Comparison of ENCODE assay signal across 9 cellular contexts in the genomic region with DNA sequence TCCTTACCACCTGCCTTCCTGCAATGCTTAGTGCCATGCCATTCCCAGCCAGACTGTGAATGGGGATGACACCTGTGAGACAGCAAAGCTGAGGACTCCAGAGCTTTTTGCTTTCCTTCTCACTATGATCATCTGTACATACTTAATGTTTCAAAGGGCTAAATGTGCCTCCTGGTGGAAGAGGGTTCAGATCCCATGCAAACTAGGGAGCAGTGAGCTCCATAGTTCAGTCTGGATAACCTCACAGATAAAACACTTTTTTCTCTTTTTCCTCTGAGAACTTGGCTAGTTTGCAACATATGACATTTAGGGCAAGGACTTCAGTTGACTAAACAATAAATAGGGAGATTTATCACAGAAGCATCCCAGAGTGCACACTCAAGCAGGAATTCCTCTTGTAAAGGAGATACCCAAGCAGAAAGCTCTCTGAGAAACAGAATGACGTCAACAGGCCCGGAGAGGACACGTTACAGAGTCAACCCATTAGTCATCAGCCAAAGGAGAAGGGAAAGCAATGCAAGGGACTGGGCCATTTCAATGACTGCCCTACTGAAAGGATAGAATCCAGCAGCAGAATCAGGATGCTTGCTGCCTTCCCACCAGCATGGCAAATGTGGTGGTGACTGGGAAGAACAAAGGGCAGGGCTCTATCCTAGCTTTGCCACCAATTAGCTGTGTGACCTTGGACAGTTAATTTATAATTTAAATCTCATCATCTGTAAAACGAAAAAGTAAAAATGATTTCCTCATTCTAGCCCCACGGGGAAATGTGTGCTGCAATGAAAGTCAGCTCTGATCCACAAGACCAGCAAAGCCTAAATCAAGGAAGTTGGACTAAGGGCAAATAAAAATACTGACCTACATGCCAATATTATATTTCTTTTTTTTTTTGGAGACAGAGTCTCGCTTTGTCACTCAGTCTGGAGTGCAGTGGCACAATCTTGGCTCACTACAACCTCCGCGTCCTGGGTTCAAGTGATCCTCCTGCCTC.
DNase-seq lines count a peak whose midpoint lies in the region; ATAC-seq, FAIRE-seq and TF ChIP-seq lines count a peak whose summit lies in the region.
"Had no signal": no experiment of that assay in that cellular context is flagged by ENCODE, and none has a peak within 500 bp of the region (broad histone marks: within the 10 kb centered on the region; RNA-seq: fewer than 3 reads in every experiment).

No MANE protein-coding gene starts in this region.

- peaks cover 0 to 1% (median 0%) of the 10 kb centered on the region in 7 donors for H3K9me3 Mint-ChIP-seq in CD14-positive monocyte

- peaks cover 27% of the 10 kb centered on the region for H3K4me1 Mint-ChIP-seq in CD14-positive monocyte

- no peak for FAIRE-seq in pancreas (lab: Jason Lieb, UNC)

- H3K9me3 ChIP-seq in RWPE2 (ENCODE audit: severe bottlenecking), result no peaks in the 10 kb centered on the region
- H3K9me3 ChIP-seq in pancreas, result no peaks in the 10 kb centered on the region
- H3K9me3 ChIP-seq in suprapubic skin, result no peaks in the 10 kb centered on the region

- peak overlapping the region; percentile 51 to 63 for H3K4me3 Mint-ChIP-seq in CD14-positive monocyte

- 78 to 83% methylated on average over 8 of the region's 8 CpGs for WGBS in pancreas, 2 donors
- 82% methylated on average over 8 of the region's 8 CpGs for WGBS in suprapubic skin

- intact Hi-C loops in CD14-positive monocyte (cut with micrococcal nuclease) (no loop called here), pancreas (cut with DNase I) (no loop called here)

- no peak overlapping the region for H3K27ac ChIP-seq in RWPE2 (ENCODE audit: poor library complexity, severe bottlenecking)
- H3K27ac ChIP-seq in pancreas, result peak overlapping the region in 1 of 4 donors; percentile 50
- no peak overlapping the region for H3K27ac ChIP-seq in suprapubic skin

- H3K4me1 ChIP-seq in RWPE2 (ENCODE audit: insufficient read depth, poor library complexity, severe bottlenecking) (peaks cover 11% of the 10 kb centered on the region), pancreas (no peaks in the 10 kb centered on the region), suprapubic skin (no peaks in the 10 kb centered on the region)

- H3K27me3 ChIP-seq in RWPE2 (ENCODE audit: insufficient read depth, poor library complexity, severe bottlenecking) (no peaks in the 10 kb centered on the region), pancreas (no peaks in the 10 kb centered on the region), suprapubic skin (no peaks in the 10 kb centered on the region)

- H3K36me3 ChIP-seq in RWPE2 (ENCODE audit: low read depth) (peaks cover 51% of the 10 kb centered on the region), pancreas (peaks cover 0 to 19% (median 6%) of the 10 kb centered on the region in 3 donors), suprapubic skin (peaks cover 64% of the 10 kb centered on the region)

- no peak for TF ChIP-seq CTCF in CD14-positive monocyte (IDR thresholded peaks at IDR 0.05)
- no peak for TF ChIP-seq CTCF in RWPE2 (IDR thresholded peaks at IDR 0.05; ENCODE audit: poor library complexity, severe bottlenecking)
- peak; percentile 19 for TF ChIP-seq CTCF in fibroblast of the aortic adventitia (IDR thresholded peaks at IDR 0.05; ENCODE audit: insufficient read depth, low read length)
- TF ChIP-seq CTCF in pancreas (IDR thresholded peaks at IDR 0.05), result no peak
- no peak for TF ChIP-seq CTCF in suprapubic skin (IDR thresholded peaks at IDR 0.05)

- H3K4me3 ChIP-seq in RWPE2 (ENCODE audit: severe bottlenecking), result no peak overlapping the region
- no peak overlapping the region for H3K4me3 ChIP-seq in fibroblast of the aortic adventitia (ENCODE audit: low read depth, low read length)
- no peak overlapping the region for H3K4me3 ChIP-seq in pancreas
- no peak overlapping the region for H3K4me3 ChIP-seq in suprapubic skin

- DNase-seq in CD14-positive monocyte (ENCODE audit: low spot score) (peak; percentile 87), RWPE2 (ENCODE audit: low spot score) (no peak), fibroblast of the aortic adventitia (ENCODE audit: low read depth) (peak; percentile 92), pancreas (no peak), DMS79 (lab: John Stamatoyannopoulos, UW) (no peak), suprapubic skin (ENCODE audit: low spot score in 2 of 2) (no peak)
- DNase-seq: SHP77 had no signal

- TF ChIP-seq EP300 in suprapubic skin (IDR thresholded peaks at IDR 0.05), result no peak

- no peak for TF ChIP-seq POLR2A in suprapubic skin (IDR thresholded peaks at IDR 0.05)

- H3K36me3 Mint-ChIP-seq in CD14-positive monocyte, result peaks cover 65 to 79% of the 10 kb centered on the region in 2 donors

- H3K27ac Mint-ChIP-seq in CD14-positive monocyte, result peak overlapping the region; percentile 93 to 99 (median 97)

- ATAC-seq in RWPE2 (ENCODE audit: low read depth) (peak; percentile 77), pancreas (peak in 3 of 4 donors; percentile 70 to 83 (median 83)), GM21367 (IDR thresholded peaks at IDR 0.05; ENCODE audit: unreplicated experiment) (no peak), GM21526 (IDR thresholded peaks at IDR 0.05; ENCODE audit: low FRiP score, unreplicated experiment) (no peak)

- H3K27me3 Mint-ChIP-seq in CD14-positive monocyte (ENCODE audit: low read depth in 3 of 3), result peaks cover 0 to 3% (median 0%) of the 10 kb centered on the region in 3 donors

Comparison
In these comparisons a context has a peak if more than half of its experiments do, and no peak if none do; other contexts are left out.
1. DNase-seq: peak in CD14-positive monocyte (single experiment) and fibroblast of the aortic adventitia (single experiment); none in RWPE2 (single experiment), pancreas (0 of 6), DMS79 (single experiment) and suprapubic skin (0 of 2).
2. ATAC-seq: peak in RWPE2 (single experiment) and pancreas (3 of 4); none in GM21367 (single experiment) and GM21526 (single experiment).